Comparison of ENCODE assay signal across 1 cellular context in the genomic region with DNA sequence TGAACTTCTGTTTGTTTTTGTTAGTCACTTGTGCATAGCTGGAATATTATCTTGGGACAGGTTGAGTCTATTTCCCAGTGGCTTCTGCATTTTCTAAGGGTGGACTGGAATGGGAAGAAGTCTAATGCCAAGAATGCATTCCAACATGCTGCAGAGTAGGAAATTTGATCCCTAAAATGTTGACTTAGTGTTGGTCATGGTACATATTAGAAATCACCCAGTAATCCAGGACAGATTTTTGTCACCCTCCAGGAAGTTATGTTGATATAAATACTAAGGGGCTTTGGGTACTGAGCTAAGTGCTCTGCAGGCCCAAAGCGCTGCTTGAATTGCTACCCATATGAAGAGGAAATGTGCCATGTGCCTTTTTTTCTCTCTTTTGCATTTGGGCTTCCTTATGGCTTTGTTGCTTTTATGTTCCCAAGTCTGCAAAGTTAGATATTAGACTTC.
TF ChIP-seq lines count a peak whose summit lies in the region.

No MANE protein-coding gene starts in this region.

TF ChIP-seq in HepG2, 621 proteins besides CTCF, POLR2A, EP300 and RAD21 (continued from another document and continues in another):
- TF ChIP-seq, protein P1, sequence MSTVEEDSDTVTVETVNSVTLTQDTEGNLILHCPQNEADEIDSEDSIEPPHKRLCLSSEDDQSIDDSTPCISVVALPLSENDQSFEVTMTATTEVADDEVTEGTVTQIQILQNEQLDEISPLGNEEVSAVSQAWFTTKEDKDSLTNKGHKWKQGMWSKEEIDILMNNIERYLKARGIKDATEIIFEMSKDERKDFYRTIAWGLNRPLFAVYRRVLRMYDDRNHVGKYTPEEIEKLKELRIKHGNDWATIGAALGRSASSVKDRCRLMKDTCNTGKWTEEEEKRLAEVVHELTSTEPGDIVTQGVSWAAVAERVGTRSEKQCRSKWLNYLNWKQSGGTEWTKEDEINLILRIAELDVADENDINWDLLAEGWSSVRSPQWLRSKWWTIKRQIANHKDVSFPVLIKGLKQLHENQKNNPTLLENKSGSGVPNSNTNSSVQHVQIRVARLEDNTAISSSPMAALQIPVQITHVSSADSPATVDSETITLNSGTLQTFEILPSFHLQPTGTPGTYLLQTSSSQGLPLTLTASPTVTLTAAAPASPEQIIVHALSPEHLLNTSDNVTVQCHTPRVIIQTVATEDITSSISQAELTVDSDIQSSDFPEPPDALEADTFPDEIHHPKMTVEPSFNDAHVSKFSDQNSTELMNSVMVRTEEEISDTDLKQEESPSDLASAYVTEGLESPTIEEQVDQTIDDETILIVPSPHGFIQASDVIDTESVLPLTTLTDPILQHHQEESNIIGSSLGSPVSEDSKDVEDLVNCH (CRISPR knock-in tag; IDR thresholded peaks at IDR 0.05), result no peak
- TF ChIP-seq NR2F6 (IDR thresholded peaks at IDR 0.05), result no peak
- 0 out of 2 replicates have a peak, but pooled peaks have one; percentile 9 for TF ChIP-seq NR2F6 (CRISPR knock-in tag; IDR thresholded peaks at IDR 0.05)
- TF ChIP-seq GATAD1 (CRISPR knock-in tag; IDR thresholded peaks at IDR 0.05), result no peak
- no peak for TF ChIP-seq GTF3A (CRISPR knock-in tag; conservative IDR thresholded peaks at IDR 0.05)
- peak; percentile 88 for TF ChIP-seq TEAD3 (CRISPR knock-in tag; optimal IDR thresholded peaks at IDR 0.05; ENCODE audit: borderline replicate concordance)
- TF ChIP-seq, protein P2, sequence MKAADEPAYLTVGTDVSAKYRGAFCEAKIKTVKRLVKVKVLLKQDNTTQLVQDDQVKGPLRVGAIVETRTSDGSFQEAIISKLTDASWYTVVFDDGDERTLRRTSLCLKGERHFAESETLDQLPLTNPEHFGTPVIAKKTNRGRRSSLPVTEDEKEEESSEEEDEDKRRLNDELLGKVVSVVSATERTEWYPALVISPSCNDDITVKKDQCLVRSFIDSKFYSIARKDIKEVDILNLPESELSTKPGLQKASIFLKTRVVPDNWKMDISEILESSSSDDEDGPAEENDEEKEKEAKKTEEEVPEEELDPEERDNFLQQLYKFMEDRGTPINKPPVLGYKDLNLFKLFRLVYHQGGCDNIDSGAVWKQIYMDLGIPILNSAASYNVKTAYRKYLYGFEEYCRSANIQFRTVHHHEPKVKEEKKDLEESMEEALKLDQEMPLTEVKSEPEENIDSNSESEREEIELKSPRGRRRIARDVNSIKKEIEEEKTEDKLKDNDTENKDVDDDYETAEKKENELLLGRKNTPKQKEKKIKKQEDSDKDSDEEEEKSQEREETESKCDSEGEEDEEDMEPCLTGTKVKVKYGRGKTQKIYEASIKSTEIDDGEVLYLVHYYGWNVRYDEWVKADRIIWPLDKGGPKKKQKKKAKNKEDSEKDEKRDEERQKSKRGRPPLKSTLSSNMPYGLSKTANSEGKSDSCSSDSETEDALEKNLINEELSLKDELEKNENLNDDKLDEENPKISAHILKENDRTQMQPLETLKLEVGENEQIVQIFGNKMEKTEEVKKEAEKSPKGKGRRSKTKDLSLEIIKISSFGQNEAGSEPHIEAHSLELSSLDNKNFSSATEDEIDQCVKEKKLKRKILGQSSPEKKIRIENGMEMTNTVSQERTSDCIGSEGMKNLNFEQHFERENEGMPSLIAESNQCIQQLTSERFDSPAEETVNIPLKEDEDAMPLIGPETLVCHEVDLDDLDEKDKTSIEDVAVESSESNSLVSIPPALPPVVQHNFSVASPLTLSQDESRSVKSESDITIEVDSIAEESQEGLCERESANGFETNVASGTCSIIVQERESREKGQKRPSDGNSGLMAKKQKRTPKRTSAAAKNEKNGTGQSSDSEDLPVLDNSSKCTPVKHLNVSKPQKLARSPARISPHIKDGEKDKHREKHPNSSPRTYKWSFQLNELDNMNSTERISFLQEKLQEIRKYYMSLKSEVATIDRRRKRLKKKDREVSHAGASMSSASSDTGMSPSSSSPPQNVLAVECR (CRISPR knock-in tag; IDR thresholded peaks at IDR 0.05; ENCODE audit: borderline replicate concordance), result peak; percentile 8; the same call in 1 of the 2 replicates
- no peak for TF ChIP-seq NPAS2 (CRISPR knock-in tag; IDR thresholded peaks at IDR 0.05; ENCODE audit: borderline replicate concordance)
- no peak for TF ChIP-seq SATB2 (CRISPR knock-in tag; IDR thresholded peaks at IDR 0.05)
- no peak for TF ChIP-seq SMARCC2 (IDR thresholded peaks at IDR 0.05)
- TF ChIP-seq, protein P3, sequence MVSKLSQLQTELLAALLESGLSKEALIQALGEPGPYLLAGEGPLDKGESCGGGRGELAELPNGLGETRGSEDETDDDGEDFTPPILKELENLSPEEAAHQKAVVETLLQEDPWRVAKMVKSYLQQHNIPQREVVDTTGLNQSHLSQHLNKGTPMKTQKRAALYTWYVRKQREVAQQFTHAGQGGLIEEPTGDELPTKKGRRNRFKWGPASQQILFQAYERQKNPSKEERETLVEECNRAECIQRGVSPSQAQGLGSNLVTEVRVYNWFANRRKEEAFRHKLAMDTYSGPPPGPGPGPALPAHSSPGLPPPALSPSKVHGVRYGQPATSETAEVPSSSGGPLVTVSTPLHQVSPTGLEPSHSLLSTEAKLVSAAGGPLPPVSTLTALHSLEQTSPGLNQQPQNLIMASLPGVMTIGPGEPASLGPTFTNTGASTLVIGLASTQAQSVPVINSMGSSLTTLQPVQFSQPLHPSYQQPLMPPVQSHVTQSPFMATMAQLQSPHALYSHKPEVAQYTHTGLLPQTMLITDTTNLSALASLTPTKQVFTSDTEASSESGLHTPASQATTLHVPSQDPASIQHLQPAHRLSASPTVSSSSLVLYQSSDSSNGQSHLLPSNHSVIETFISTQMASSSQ (IDR thresholded peaks at IDR 0.05; ENCODE audit: low read depth), result peak; percentile 0; the same call in 1 of the 2 replicates
- TF ChIP-seq, protein P3 (CRISPR knock-in tag; IDR thresholded peaks at IDR 0.05; ENCODE audit: borderline replicate concordance), result no peak
- TF ChIP-seq, protein P4, sequence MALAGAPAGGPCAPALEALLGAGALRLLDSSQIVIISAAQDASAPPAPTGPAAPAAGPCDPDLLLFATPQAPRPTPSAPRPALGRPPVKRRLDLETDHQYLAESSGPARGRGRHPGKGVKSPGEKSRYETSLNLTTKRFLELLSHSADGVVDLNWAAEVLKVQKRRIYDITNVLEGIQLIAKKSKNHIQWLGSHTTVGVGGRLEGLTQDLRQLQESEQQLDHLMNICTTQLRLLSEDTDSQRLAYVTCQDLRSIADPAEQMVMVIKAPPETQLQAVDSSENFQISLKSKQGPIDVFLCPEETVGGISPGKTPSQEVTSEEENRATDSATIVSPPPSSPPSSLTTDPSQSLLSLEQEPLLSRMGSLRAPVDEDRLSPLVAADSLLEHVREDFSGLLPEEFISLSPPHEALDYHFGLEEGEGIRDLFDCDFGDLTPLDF (CRISPR knock-in tag; IDR thresholded peaks at IDR 0.05), result 0 out of 2 replicates have a peak, but pooled peaks have one; percentile 23
- TF ChIP-seq, protein P5, sequence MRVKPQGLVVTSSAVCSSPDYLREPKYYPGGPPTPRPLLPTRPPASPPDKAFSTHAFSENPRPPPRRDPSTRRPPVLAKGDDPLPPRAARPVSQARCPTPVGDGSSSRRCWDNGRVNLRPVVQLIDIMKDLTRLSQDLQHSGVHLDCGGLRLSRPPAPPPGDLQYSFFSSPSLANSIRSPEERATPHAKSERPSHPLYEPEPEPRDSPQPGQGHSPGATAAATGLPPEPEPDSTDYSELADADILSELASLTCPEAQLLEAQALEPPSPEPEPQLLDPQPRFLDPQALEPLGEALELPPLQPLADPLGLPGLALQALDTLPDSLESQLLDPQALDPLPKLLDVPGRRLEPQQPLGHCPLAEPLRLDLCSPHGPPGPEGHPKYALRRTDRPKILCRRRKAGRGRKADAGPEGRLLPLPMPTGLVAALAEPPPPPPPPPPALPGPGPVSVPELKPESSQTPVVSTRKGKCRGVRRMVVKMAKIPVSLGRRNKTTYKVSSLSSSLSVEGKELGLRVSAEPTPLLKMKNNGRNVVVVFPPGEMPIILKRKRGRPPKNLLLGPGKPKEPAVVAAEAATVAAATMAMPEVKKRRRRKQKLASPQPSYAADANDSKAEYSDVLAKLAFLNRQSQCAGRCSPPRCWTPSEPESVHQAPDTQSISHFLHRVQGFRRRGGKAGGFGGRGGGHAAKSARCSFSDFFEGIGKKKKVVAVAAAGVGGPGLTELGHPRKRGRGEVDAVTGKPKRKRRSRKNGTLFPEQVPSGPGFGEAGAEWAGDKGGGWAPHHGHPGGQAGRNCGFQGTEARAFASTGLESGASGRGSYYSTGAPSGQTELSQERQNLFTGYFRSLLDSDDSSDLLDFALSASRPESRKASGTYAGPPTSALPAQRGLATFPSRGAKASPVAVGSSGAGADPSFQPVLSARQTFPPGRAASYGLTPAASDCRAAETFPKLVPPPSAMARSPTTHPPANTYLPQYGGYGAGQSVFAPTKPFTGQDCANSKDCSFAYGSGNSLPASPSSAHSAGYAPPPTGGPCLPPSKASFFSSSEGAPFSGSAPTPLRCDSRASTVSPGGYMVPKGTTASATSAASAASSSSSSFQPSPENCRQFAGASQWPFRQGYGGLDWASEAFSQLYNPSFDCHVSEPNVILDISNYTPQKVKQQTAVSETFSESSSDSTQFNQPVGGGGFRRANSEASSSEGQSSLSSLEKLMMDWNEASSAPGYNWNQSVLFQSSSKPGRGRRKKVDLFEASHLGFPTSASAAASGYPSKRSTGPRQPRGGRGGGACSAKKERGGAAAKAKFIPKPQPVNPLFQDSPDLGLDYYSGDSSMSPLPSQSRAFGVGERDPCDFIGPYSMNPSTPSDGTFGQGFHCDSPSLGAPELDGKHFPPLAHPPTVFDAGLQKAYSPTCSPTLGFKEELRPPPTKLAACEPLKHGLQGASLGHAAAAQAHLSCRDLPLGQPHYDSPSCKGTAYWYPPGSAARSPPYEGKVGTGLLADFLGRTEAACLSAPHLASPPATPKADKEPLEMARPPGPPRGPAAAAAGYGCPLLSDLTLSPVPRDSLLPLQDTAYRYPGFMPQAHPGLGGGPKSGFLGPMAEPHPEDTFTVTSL (CRISPR knock-in tag; IDR thresholded peaks at IDR 0.05; ENCODE audit: borderline replicate concordance), result no peak
- no peak for TF ChIP-seq ZNF33B (CRISPR knock-in tag; IDR thresholded peaks at IDR 0.05)
- TF ChIP-seq ZNF143 (CRISPR knock-in tag; IDR thresholded peaks at IDR 0.05), result no peak
- no peak for TF ChIP-seq SOX6 (IDR thresholded peaks at IDR 0.05)
- peak; percentile 38 for TF ChIP-seq SOX6 (CRISPR knock-in tag; IDR thresholded peaks at IDR 0.05)
- TF ChIP-seq SIX4 (CRISPR knock-in tag; IDR thresholded peaks at IDR 0.05), result peak; percentile 95
- TF ChIP-seq LCORL (IDR thresholded peaks at IDR 0.05), result no peak
- TF ChIP-seq LCORL (CRISPR knock-in tag; IDR thresholded peaks at IDR 0.05), result no peak; the same call in 1 of the 2 replicates
- TF ChIP-seq, protein P6, sequence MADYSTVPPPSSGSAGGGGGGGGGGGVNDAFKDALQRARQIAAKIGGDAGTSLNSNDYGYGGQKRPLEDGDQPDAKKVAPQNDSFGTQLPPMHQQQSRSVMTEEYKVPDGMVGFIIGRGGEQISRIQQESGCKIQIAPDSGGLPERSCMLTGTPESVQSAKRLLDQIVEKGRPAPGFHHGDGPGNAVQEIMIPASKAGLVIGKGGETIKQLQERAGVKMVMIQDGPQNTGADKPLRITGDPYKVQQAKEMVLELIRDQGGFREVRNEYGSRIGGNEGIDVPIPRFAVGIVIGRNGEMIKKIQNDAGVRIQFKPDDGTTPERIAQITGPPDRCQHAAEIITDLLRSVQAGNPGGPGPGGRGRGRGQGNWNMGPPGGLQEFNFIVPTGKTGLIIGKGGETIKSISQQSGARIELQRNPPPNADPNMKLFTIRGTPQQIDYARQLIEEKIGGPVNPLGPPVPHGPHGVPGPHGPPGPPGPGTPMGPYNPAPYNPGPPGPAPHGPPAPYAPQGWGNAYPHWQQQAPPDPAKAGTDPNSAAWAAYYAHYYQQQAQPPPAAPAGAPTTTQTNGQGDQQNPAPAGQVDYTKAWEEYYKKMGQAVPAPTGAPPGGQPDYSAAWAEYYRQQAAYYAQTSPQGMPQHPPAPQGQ (CRISPR knock-in tag; IDR thresholded peaks at IDR 0.05; ENCODE audit: borderline replicate concordance), result no peak
- peak; percentile 96; the same call in 1 of the 2 replicates for TF ChIP-seq ZSCAN21 (CRISPR knock-in tag; IDR thresholded peaks at IDR 0.05; ENCODE audit: borderline replicate concordance)
- no peak for TF ChIP-seq BRD4 (CRISPR knock-in tag; IDR thresholded peaks at IDR 0.05)
- TF ChIP-seq ZNF644 (CRISPR knock-in tag; IDR thresholded peaks at IDR 0.05; ENCODE audit: low read depth), result 0 out of 2 replicates have a peak, but pooled peaks have one; percentile 37
- TF ChIP-seq ZNF550 (CRISPR knock-in tag; IDR thresholded peaks at IDR 0.05; ENCODE audit: borderline replicate concordance), result no peak
- TF ChIP-seq SOX5 (CRISPR knock-in tag; IDR thresholded peaks at IDR 0.05; ENCODE audit: borderline replicate concordance), result no peak
- TF ChIP-seq ZNF749 (CRISPR knock-in tag; IDR thresholded peaks at IDR 0.05; ENCODE audit: borderline replicate concordance), result no peak
- no peak for TF ChIP-seq ZNF776 (CRISPR knock-in tag; IDR thresholded peaks at IDR 0.05)
- TF ChIP-seq, protein P7, sequence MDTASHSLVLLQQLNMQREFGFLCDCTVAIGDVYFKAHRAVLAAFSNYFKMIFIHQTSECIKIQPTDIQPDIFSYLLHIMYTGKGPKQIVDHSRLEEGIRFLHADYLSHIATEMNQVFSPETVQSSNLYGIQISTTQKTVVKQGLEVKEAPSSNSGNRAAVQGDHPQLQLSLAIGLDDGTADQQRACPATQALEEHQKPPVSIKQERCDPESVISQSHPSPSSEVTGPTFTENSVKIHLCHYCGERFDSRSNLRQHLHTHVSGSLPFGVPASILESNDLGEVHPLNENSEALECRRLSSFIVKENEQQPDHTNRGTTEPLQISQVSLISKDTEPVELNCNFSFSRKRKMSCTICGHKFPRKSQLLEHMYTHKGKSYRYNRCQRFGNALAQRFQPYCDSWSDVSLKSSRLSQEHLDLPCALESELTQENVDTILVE (CRISPR knock-in tag; IDR thresholded peaks at IDR 0.05), result no peak
- peak; percentile 60; the same call in 1 of the 2 replicates for TF ChIP-seq BCL6 (CRISPR knock-in tag; IDR thresholded peaks at IDR 0.05)
- no peak for TF ChIP-seq ZSCAN29 (CRISPR knock-in tag; conservative IDR thresholded peaks at IDR 0.05)
- no peak for TF ChIP-seq ZNF44 (CRISPR knock-in tag; IDR thresholded peaks at IDR 0.05)
